In genomic region chr5:170216262-170216864, GRCh38 we compare ENCODE assay signal across 8 cellular contexts. TPM values are rescaled to one million over a fixed set of nuclear protein-coding genes. Genes with fewer than 3 reads are reported as not detected.
DNase-seq lines count a peak whose midpoint lies in the region; ATAC-seq and TF ChIP-seq lines count a peak whose summit lies in the region.

No MANE protein-coding gene starts in this region.

- no peaks in the 10 kb centered on the region for H3K27me3 ChIP-seq in HL-60 (ENCODE audit: insufficient read depth, poor library complexity, severe bottlenecking)

- H3K4me3 ChIP-seq in AG10803 (ENCODE audit: low read length) = no peak overlapping the region
- no peak overlapping the region for H3K4me3 ChIP-seq in HL-60 (replicated peaks; ENCODE audit: insufficient read depth, low read length)
- no peak overlapping the region for H3K4me3 ChIP-seq in epithelial cell of proximal tubule (ENCODE audit: low read depth, low read length)

- DNase-seq in AG10803 (ENCODE audit: low read depth) = peak; percentile 73
- peak in 1 of 2 experiments; percentile 49 for DNase-seq in HL-60 (ENCODE audit: low read depth in 1 of 2, low spot score in 1 of 2)
- peak; percentile 73 for DNase-seq in OCI-M1 (lab: John Stamatoyannopoulos, UW)
- no peak for DNase-seq in epithelial cell of proximal tubule (ENCODE audit: low read depth)
- peak; percentile 35 for DNase-seq in putamen (ENCODE audit: low spot score)
- DNase-seq in NK-92 treated with Interleukin-12 subunit alpha and Interleukin-12 subunit beta, amount 100 ng/mL, for 24 hours (lab: John Stamatoyannopoulos, UW) = no peak

- H3K27ac ChIP-seq in HL-60 (replicated peaks) = no peak overlapping the region

- ATAC-seq in GM18517 (IDR thresholded peaks at IDR 0.05; ENCODE audit: unreplicated experiment) (no peak), GM21360 (IDR thresholded peaks at IDR 0.05; ENCODE audit: unreplicated experiment) (no peak)

- TF ChIP-seq CTCF in AG10803 (conservative IDR thresholded peaks at IDR 0.05; ENCODE audit: low read length) = peak; percentile 73
- peak; percentile 73 for TF ChIP-seq CTCF in HL-60 (IDR thresholded peaks at IDR 0.05; ENCODE audit: insufficient read depth, low read length)
- peak; percentile 75 for TF ChIP-seq CTCF in epithelial cell of proximal tubule (conservative IDR thresholded peaks at IDR 0.05; ENCODE audit: low read depth, low read length)

RNA-seq across cellular contexts. Expression of gene C5orf58, which starts 16.4 kb away (rescaled TPM):
- not detected in 2 replicates for total RNA-seq in epithelial cell of proximal tubule

Comparison
In these comparisons a context has a peak if more than half of its experiments do, and no peak if none do; other contexts are left out.
1. DNase-seq: peak in AG10803 (single experiment), OCI-M1 (single experiment) and putamen (single experiment); none in epithelial cell of proximal tubule (single experiment) and NK-92 treated with Interleukin-12 subunit alpha and Interleukin-12 subunit beta, amount 100 ng/mL, for 24 hours (single experiment).
2. Peak in every context shown above with its lines, with median percentiles within 50 percentile points of each other: CTCF ChIP-seq.